Comparison of ENCODE assay signal across 23 cellular contexts in the genomic region with DNA sequence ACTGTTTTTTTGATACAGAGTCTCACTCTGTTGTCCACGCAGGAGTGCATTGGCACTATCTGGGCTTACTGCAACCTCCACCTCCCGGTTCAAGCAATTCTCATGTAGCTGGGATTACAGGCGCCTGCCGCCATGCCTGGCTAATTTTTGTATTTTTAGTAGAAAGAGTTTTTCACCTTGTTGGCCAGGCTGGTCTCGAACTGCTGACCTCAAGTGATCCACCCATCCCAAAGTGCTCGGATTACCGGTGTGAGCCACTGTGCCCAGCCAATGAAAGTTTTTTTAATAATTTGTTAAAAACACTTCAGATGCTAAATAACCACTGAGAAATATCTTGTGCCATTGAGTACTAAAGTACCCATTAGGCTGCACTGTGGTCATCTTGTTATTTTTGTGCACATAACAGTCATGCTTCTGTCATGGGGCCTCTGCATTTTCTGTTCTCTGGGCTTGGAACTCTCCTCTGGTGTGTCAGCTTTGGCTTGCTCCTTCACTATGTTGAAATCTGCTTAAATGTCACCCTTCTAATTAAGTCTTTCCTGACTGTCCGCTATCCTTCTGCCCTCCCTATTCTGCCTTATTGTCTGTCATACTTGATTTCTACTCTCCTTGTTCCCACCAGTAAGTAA.
A peak's percentile ranks its signal among the peaks of the same experiment; 100 is the strongest.
DNase-seq lines count a peak whose midpoint lies in the region; ATAC-seq and TF ChIP-seq lines count a peak whose summit lies in the region.
"Had no signal": no experiment of that assay in that cellular context is flagged by ENCODE, and none has a peak within 500 bp of the region (broad histone marks: within the 10 kb centered on the region; RNA-seq: fewer than 3 reads in every experiment).

No MANE protein-coding gene starts in this region.

- H3K4me3 ChIP-seq in heart left ventricle (no peak overlapping the region), gastrocnemius medialis (no peak overlapping the region)
- H3K4me3 ChIP-seq: colonic mucosa, tibial artery had no signal

- no peak for ATAC-seq in T-helper 17 cell
- ATAC-seq in heart left ventricle: peak; percentile 57 to 89 (median 82)
- peak; percentile 98 to 99 for ATAC-seq in gastrocnemius medialis
- no peak for ATAC-seq in GM19023 (IDR thresholded peaks at IDR 0.05; ENCODE audit: unreplicated experiment)
- ATAC-seq in HG03139 (IDR thresholded peaks at IDR 0.05; ENCODE audit: unreplicated experiment): no peak
- ATAC-seq: activated CD8-positive, alpha-beta T cell treated with anti-CD3 and anti-CD28 coated beads for 36 hours; left colon; T-cell had no signal

- peaks cover 8% of the 10 kb centered on the region for H3K4me1 Mint-ChIP-seq in T-helper 17 cell
- H3K4me1 Mint-ChIP-seq: brain, T-cell had no signal

- H3K4me1 ChIP-seq in heart left ventricle: peaks cover 0 to 24% (median 6%) of the 10 kb centered on the region in 12 donors
- H3K4me1 ChIP-seq in gastrocnemius medialis: peaks cover 18 to 25% of the 10 kb centered on the region in 2 donors
- H3K4me1 ChIP-seq: colonic mucosa, tibial artery had no signal

- peak; percentile 43 for DNase-seq in EL
- DNase-seq in T-helper 17 cell: no peak
- peak in 1 of 5 donors; percentile 31 for DNase-seq in heart left ventricle
- DNase-seq in gastrocnemius medialis: peak; percentile 80 to 81
- DNase-seq in DMS 273 (lab: John Stamatoyannopoulos, UW; ENCODE audit: unreplicated experiment): no peak
- DNase-seq: activated CD8-positive, alpha-beta T cell treated with anti-CD3 and anti-CD28 coated beads for 36 hours; activated naive CD4-positive, alpha-beta T cell treated with anti-CD3 and anti-CD28 coated beads, Interleukin-2, amount 50 U/mL, for 16 hours; activated T-cell treated with anti-CD3 and anti-CD28 coated beads, Interleukin-2, amount 50 U/mL, for 1 hour; AML-193; Calu3; colonic mucosa; GDM1; GOT3; left colon; NCI-H1417; NCI-H2107; NCI-H524 treated with DMSO at 0.1 percent for 48 hours; stimulated activated naive CD4-positive, alpha-beta T cell; T-cell had no signal

- no peaks in the 10 kb centered on the region for H3K9me3 ChIP-seq in T-helper 17 cell (ENCODE audit: control insufficient read depth, low read length, poor library complexity, severe bottlenecking)
- no peaks in the 10 kb centered on the region for H3K9me3 ChIP-seq in heart left ventricle
- no peaks in the 10 kb centered on the region for H3K9me3 ChIP-seq in gastrocnemius medialis
- H3K9me3 ChIP-seq: colonic mucosa, tibial artery had no signal

- TF ChIP-seq POLR2A in heart left ventricle (IDR thresholded peaks at IDR 0.05) (no peak), gastrocnemius medialis (IDR thresholded peaks at IDR 0.05) (no peak)

- peaks cover 0 to 76% (median 65%) of the 10 kb centered on the region in 9 donors for H3K36me3 ChIP-seq in heart left ventricle
- peaks cover 0 to 22% of the 10 kb centered on the region in 2 donors for H3K36me3 ChIP-seq in gastrocnemius medialis
- H3K36me3 ChIP-seq: colonic mucosa had no signal

- no peaks in the 10 kb centered on the region for H3K27me3 Mint-ChIP-seq in T-helper 17 cell
- H3K27me3 Mint-ChIP-seq: activated CD8-positive, alpha-beta T cell treated with anti-CD3 and anti-CD28 coated beads for 36 hours; brain; T-cell had no signal

- in situ Hi-C loops in gastrocnemius medialis (cut with MboI; ENCODE audit: low sequenced_read_pairs in 4 of 4): no loop called here

- H3K4me3 Mint-ChIP-seq in T-helper 17 cell: no peak overlapping the region
- H3K4me3 Mint-ChIP-seq: activated CD8-positive, alpha-beta T cell treated with anti-CD3 and anti-CD28 coated beads for 36 hours; brain; T-cell had no signal

- peaks cover 14% of the 10 kb centered on the region for H3K36me3 Mint-ChIP-seq in T-helper 17 cell (ENCODE audit: low read depth)

- H3K27ac ChIP-seq in heart left ventricle (peak overlapping the region in 4 of 12 donors; percentile 20 to 39 (median 27)), gastrocnemius medialis (peak overlapping the region; percentile 83 to 95 (median 88))
- H3K27ac ChIP-seq: colonic mucosa, tibial artery had no signal

- peak overlapping the region; percentile 79 for H3K27ac Mint-ChIP-seq in T-helper 17 cell
- H3K27ac Mint-ChIP-seq: activated CD8-positive, alpha-beta T cell treated with anti-CD3 and anti-CD28 coated beads for 36 hours; brain; T-cell had no signal

- intact Hi-C loops in heart left ventricle (cut with DNase I) (no loop called here), gastrocnemius medialis (cut with DNase I; ENCODE audit: low total_unique reads) (loop anchor here (2.0 to 10.0 kb wide), 3 partner anchors 104 to 410 kb away; a partner anchor contains a TSS)

- WGBS in heart left ventricle, 4 donors: 82 to 90% (median 85%) methylated on average over 8 of the region's 8 CpGs

- H3K27me3 ChIP-seq in heart left ventricle (no peaks in the 10 kb centered on the region), gastrocnemius medialis (no peaks in the 10 kb centered on the region)
- H3K27me3 ChIP-seq: colonic mucosa, tibial artery had no signal

- no peak for TF ChIP-seq CTCF in heart left ventricle (IDR thresholded peaks at IDR 0.05)
- no peak for TF ChIP-seq CTCF in gastrocnemius medialis (IDR thresholded peaks at IDR 0.05 in 4 of 5, conservative IDR thresholded peaks at IDR 0.05 in 1 of 5)

Comparison
In these comparisons a context has a peak if more than half of its experiments do, and no peak if none do; other contexts are left out.
1. DNase-seq: peak in EL (single experiment) and gastrocnemius medialis (2 of 2); none in T-helper 17 cell (0 of 3) and DMS 273 (single experiment).
2. ATAC-seq: peak in heart left ventricle (4 of 4) and gastrocnemius medialis (2 of 2); none in T-helper 17 cell (single experiment), GM19023 (single experiment) and HG03139 (single experiment).